In the genomic region with DNA sequence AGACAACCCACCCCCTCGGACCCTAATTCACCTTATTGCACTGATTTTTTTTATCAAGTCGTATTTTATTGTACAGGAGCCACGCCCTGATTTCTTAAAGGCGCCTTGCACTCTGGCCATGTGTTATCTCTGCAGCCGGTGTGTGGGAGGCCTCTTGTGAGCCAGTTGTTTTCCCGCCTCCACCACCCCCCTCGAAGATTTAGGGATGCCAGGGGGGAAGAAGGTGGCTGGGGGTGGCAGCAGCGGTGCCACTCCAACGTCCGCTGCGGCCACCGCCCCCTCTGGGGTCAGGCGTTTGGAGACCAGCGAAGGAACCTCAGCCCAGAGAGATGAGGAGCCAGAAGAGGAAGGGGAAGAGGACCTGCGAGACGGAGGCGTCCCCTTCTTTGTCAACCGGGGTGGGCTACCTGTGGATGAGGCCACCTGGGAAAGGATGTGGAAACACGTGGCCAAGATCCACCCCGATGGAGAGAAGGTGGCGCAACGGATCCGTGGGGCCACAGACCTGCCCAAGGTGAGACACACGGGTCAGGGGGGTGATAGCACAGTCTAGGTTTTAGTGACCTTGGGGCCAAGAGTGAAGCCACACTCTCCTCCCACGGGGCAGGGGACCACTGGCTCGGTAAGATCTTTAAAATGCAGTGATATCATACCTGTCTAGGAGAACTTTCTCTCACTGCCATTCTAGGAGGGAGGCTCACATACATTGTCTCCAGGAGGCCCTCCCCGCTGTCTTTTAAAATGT, we compare ENCODE assay signal across 8 cellular contexts. TPM values are rescaled to one million over a fixed set of nuclear protein-coding genes. Genes with fewer than 3 reads are reported as not detected.
DNase-seq lines count a peak whose midpoint lies in the region; ATAC-seq, FAIRE-seq and TF ChIP-seq lines count a peak whose summit lies in the region.

No MANE protein-coding gene starts in this region.

- 81% methylated on average over 24 of the region's 27 CpGs for WGBS in SK-N-SH (ENCODE audit: low lambda C conversion rate)
- WGBS in HepG2 (ENCODE audit: low lambda C conversion rate) = 52% methylated on average over 26 of the region's 27 CpGs

- H3K4me3 Mint-ChIP-seq in brain = peak overlapping the region; percentile 94 to 97 (median 96)

- TF ChIP-seq RAD21 in SK-N-SH (IDR thresholded peaks at IDR 0.05; ENCODE audit: low read length) (no peak), HepG2 (CRISPR knock-in tag; IDR thresholded peaks at IDR 0.05) (no peak)

- H4K20me1 ChIP-seq in SK-N-SH (ENCODE audit: insufficient read depth) (no peaks in the 10 kb centered on the region), HepG2 (ENCODE audit: insufficient read depth, low read length) (no peaks in the 10 kb centered on the region)

- no peak for FAIRE-seq in HepG2 (lab: Jason Lieb, UNC)

- BruUV-seq in HepG2 (replicated peaks; lab: Mats Ljungman, UMichigan) = no TSS peak

- peaks cover 9% of the 10 kb centered on the region for H3K36me3 Mint-ChIP-seq in brain

- ATAC-seq in SK-N-SH treated with all-trans-retinoic acid at 6 μM for 48 hours = no peak
- no peak for ATAC-seq in HepG2

- H3K9me3 ChIP-seq in SK-N-SH (no peaks in the 10 kb centered on the region), HepG2 (ENCODE audit: low read length) (no peaks in the 10 kb centered on the region)

- peak overlapping the region; percentile 93; the same call in 1 of the 2 replicates for H2AFZ ChIP-seq in SK-N-SH (ENCODE audit: low read depth)
- H2AFZ ChIP-seq in HepG2 (ENCODE audit: low read length) = no peak overlapping the region

- H3K4me3 ChIP-seq in SK-N-SH (ENCODE audit: low read depth in 2 of 2, low read length in 1 of 2) (peak overlapping the region; percentile 79 to 92), HepG2 (replicated peaks in 1 of 3; ENCODE audit: insufficient read depth in 1 of 3, low read depth in 2 of 3, low read length in 3 of 3) (no peak overlapping the region)

- POLR2A ChIA-PET in SK-N-SH (lab: Yijun Ruan, JAX) (no interaction called here), HepG2 (lab: Yijun Ruan, JAX) (no interaction called here)

- no peaks in the 10 kb centered on the region for H3K27me3 ChIP-seq in SK-N-SH (ENCODE audit: insufficient read depth)
- H3K27me3 ChIP-seq in HepG2 (ENCODE audit: control insufficient read depth in 1 of 2, insufficient read depth in 2 of 2, low read length in 2 of 2) = peaks cover 2 to 40% of the 10 kb centered on the region in 2 experiments; a peak in 4 of 5 replicates

- no peak for TF ChIP-seq EP300 in SK-N-SH (IDR thresholded peaks at IDR 0.05; ENCODE audit: borderline replicate concordance in 1 of 2, low read depth in 1 of 2, low read length in 1 of 2)
- TF ChIP-seq EP300 in HepG2 (IDR thresholded peaks at IDR 0.05; ENCODE audit: low read depth in 2 of 2, low read length in 2 of 2) = no peak
- TF ChIP-seq EP300 in HepG2 (CRISPR knock-in tag; IDR thresholded peaks at IDR 0.05; ENCODE audit: borderline replicate concordance) = no peak

- H3K36me3 ChIP-seq in SK-N-SH (replicated peaks in 1 of 2; ENCODE audit: control insufficient read depth in 1 of 2, insufficient read depth in 2 of 2, low read length in 1 of 2) (no peaks in the 10 kb centered on the region), HepG2 (replicated peaks in 1 of 2; ENCODE audit: control insufficient read depth in 1 of 2, insufficient read depth in 2 of 2, low read length in 2 of 2) (no peaks in the 10 kb centered on the region)

- peaks cover 3% of the 10 kb centered on the region for H3K27me3 Mint-ChIP-seq in brain

- TF ChIP-seq CTCF in SK-N-SH (IDR thresholded peaks at IDR 0.05) = no peak
- TF ChIP-seq CTCF in brain (conservative IDR thresholded peaks at IDR 0.05) = no peak
- TF ChIP-seq CTCF in HepG2 (CRISPR knock-in tag; IDR thresholded peaks at IDR 0.05) = no peak
- TF ChIP-seq CTCF in GM20000 (IDR thresholded peaks at IDR 0.05; ENCODE audit: extremely low read depth, missing control alignments) = no peak

- CTCF ChIA-PET in SK-N-SH (lab: Yijun Ruan, JAX) = interaction anchor here (2.0 to 3.6 kb wide), 2 partner anchors 22 to 53 kb away, joined by 9 to 18 read pairs; no protein-coding TSS in a partner anchor
- CTCF ChIA-PET in HepG2 (lab: Yijun Ruan, JAX; ENCODE audit: low intra/inter-chr PET ratio, low total read pairs) = no interaction called here

- DNase-seq in SK-N-SH = no peak
- DNase-seq in HepG2 (ENCODE audit: low spot score) = no peak
- no peak for DNase-seq in NCI-H510A (lab: John Stamatoyannopoulos, UW)
- DNase-seq in GM20000 (ENCODE audit: low spot score) = no peak
- no peak for DNase-seq in KG1 (lab: John Stamatoyannopoulos, UW)

- H3K4me1 Mint-ChIP-seq in brain = peaks cover 70% of the 10 kb centered on the region

- no peaks in the 10 kb centered on the region for H3K9me2 ChIP-seq in SK-N-SH

- no peak for TF ChIP-seq POLR2A in HepG2 (IDR thresholded peaks at IDR 0.05; ENCODE audit: insufficient read depth in 1 of 2, low read depth in 2 of 2, low read length in 2 of 2)

- H3K79me2 ChIP-seq in SK-N-SH (ENCODE audit: insufficient read depth) (no peaks in the 10 kb centered on the region), HepG2 (ENCODE audit: insufficient read depth, low read length) (no peaks in the 10 kb centered on the region)

- H3K9ac ChIP-seq in SK-N-SH = no peak overlapping the region
- no peak overlapping the region for H3K9ac ChIP-seq in HepG2 (ENCODE audit: insufficient read depth, low read depth, low read length)

- H3K27ac Mint-ChIP-seq in brain = peak overlapping the region; percentile 92 to 99 (median 98)

- intact Hi-C loops in HepG2 (cut with micrococcal nuclease; ENCODE audit: unreplicated experiment) = no loop called here

- H3K4me2 ChIP-seq in SK-N-SH = peak overlapping the region; percentile 98
- no peak overlapping the region for H3K4me2 ChIP-seq in HepG2 (ENCODE audit: low read depth, low read length)

- H3K4me1 ChIP-seq in SK-N-SH (ENCODE audit: control insufficient read depth in 1 of 2, insufficient read depth in 2 of 2, low read depth in 1 of 2, low read length in 1 of 2) = peaks cover 0 to 31% of the 10 kb centered on the region in 2 experiments; a peak in 1 of 4 replicates
- H3K4me1 ChIP-seq in HepG2 (ENCODE audit: insufficient read depth, low read length) = 0 out of 2 replicates have a peak, but pooled peaks cover 7% of the 10 kb centered on the region

- peaks cover 2% of the 10 kb centered on the region for H3F3A ChIP-seq in SK-N-SH (replicated peaks; ENCODE audit: insufficient read depth)

- H3K9me3 Mint-ChIP-seq in brain = peaks cover 0 to 6% (median 0%) of the 10 kb centered on the region in 5 experiments

- in situ Hi-C loops in HepG2 (cut with HindIII; ENCODE audit: extremely low pct_ligation_motif_present, low pct_unique_long_range_greater_than_20kb) = no loop called here

- H3K27ac ChIP-seq in SK-N-SH (ENCODE audit: low read depth in 2 of 2, low read length in 1 of 2) (no peak overlapping the region; a peak in 1 of 4 replicates), HepG2 (ENCODE audit: extremely low read length, insufficient read depth, low read length) (no peak overlapping the region), temporal lobe (ENCODE audit: low read depth, low read length) (peak overlapping the region; percentile 74)

RNA-seq across cellular contexts. Expression of a gene that starts 1.5 kb away (rescaled TPM):
- polyA plus RNA-seq in SK-N-SH (2012; rRNA removed) = 4.8 and 4.9 TPM in 2 replicates
- 2.1 and 2.8 TPM in 2 replicates for polyA plus RNA-seq in SK-N-SH (2012; cell fraction: cytosol; rRNA removed)
- polyA plus RNA-seq in SK-N-SH (2012; cell fraction: nucleus; rRNA removed) = 18.6 and 33.7 TPM in 2 replicates
- 42.7 TPM for polyA plus RNA-seq in brain (ENCODE audit: insufficient read depth, low read depth, low replicate concordance)
- 0.18 and 0.24 TPM in 2 replicates for total RNA-seq in HepG2 (2016; rRNA removed; fragmentation: Illumina TruSeq; extraction: Trizol)
- total RNA-seq in HepG2 (2016; cell fraction: cytosol; rRNA removed; fragmentation: Illumina TruSeq; extraction: Trizol; ENCODE audit: low read depth) = not detected in 2 replicates
- total RNA-seq in HepG2 (2016; cell fraction: insoluble cytoplasmic fraction; rRNA removed; fragmentation: Illumina TruSeq; extraction: Trizol) = 0.12 and 0.17 TPM in 2 replicates
- 0.10 and 0.15 TPM in 2 replicates for total RNA-seq in HepG2 (2016; cell fraction: membrane; rRNA removed; fragmentation: Illumina TruSeq; extraction: Trizol)
- 0.34 and 0.43 TPM in 2 replicates for total RNA-seq in HepG2 (2016; cell fraction: nucleus; rRNA removed; fragmentation: Illumina TruSeq; extraction: Trizol)
- polyA plus RNA-seq in HepG2 (2011; rRNA removed) = 0.11 and 0.42 TPM in 2 replicates
- 0.15 and 0.32 TPM in 2 replicates for polyA plus RNA-seq in HepG2 (2011; cell fraction: cytosol; rRNA removed)
- 0.71 and 0.77 TPM in 2 replicates for polyA plus RNA-seq in HepG2 (2011; cell fraction: nucleus; rRNA removed)
- polyA plus RNA-seq in HepG2 (2012) = 0.28 and 0.65 TPM in 2 replicates
- polyA plus RNA-seq in HepG2 (2016; cell fraction: cytosol; fragmentation: Illumina TruSeq; extraction: Trizol; ENCODE audit: low read depth) = 0.10 TPM in 1 of 2 replicates, not detected in the other
- 0.24 and 0.26 TPM in 2 replicates for polyA plus RNA-seq in HepG2 (2016; cell fraction: insoluble cytoplasmic fraction; fragmentation: Illumina TruSeq; extraction: Trizol; ENCODE audit: low read depth)
- polyA plus RNA-seq in HepG2 (2016; cell fraction: membrane; fragmentation: Illumina TruSeq; extraction: Trizol; ENCODE audit: low read depth) = 0.21 TPM in 1 of 2 replicates, not detected in the other
- polyA plus RNA-seq in HepG2 (2016; cell fraction: nucleus; fragmentation: Illumina TruSeq; extraction: Trizol; ENCODE audit: insufficient read depth, low read depth) = 0.43 and 0.83 TPM in 2 replicates
- polyA minus RNA-seq in HepG2 (2011; rRNA and poly(A)+ RNA removed; ENCODE audit: low replicate concordance) = 0.28 TPM in 1 of 2 replicates, not detected in the other
- polyA minus RNA-seq in HepG2 (2011; cell fraction: cytosol; rRNA and poly(A)+ RNA removed) = 0.18 and 0.69 TPM in 2 replicates
- polyA minus RNA-seq in HepG2 (2011; cell fraction: nucleus; rRNA and poly(A)+ RNA removed) = 0.50 and 0.64 TPM in 2 replicates
- 79.9 TPM for total RNA-seq in temporal lobe

RNA-seq across cellular contexts. Expression of a gene that starts 49.9 kb away (rescaled TPM):
- 14.1 and 20.7 TPM in 2 replicates for polyA plus RNA-seq in SK-N-SH (2012; rRNA removed)
- 7.5 and 9.8 TPM in 2 replicates for polyA plus RNA-seq in SK-N-SH (2012; cell fraction: cytosol; rRNA removed)
- 48.0 and 56.1 TPM in 2 replicates for polyA plus RNA-seq in SK-N-SH (2012; cell fraction: nucleus; rRNA removed)
- 19.3 TPM for polyA plus RNA-seq in brain (ENCODE audit: insufficient read depth, low read depth, low replicate concordance)
- 9.0 and 14.3 TPM in 2 replicates for total RNA-seq in HepG2 (2016; rRNA removed; fragmentation: Illumina TruSeq; extraction: Trizol)
- 2.0 and 2.3 TPM in 2 replicates for total RNA-seq in HepG2 (2016; cell fraction: cytosol; rRNA removed; fragmentation: Illumina TruSeq; extraction: Trizol; ENCODE audit: low read depth)
- total RNA-seq in HepG2 (2016; cell fraction: insoluble cytoplasmic fraction; rRNA removed; fragmentation: Illumina TruSeq; extraction: Trizol) = 7.0 and 14.3 TPM in 2 replicates
- 4.2 and 4.3 TPM in 2 replicates for total RNA-seq in HepG2 (2016; cell fraction: membrane; rRNA removed; fragmentation: Illumina TruSeq; extraction: Trizol)
- 17.7 and 19.8 TPM in 2 replicates for total RNA-seq in HepG2 (2016; cell fraction: nucleus; rRNA removed; fragmentation: Illumina TruSeq; extraction: Trizol)
- 20.1 and 22.0 TPM in 2 replicates for polyA plus RNA-seq in HepG2 (2011; rRNA removed)
- polyA plus RNA-seq in HepG2 (2011; cell fraction: cytosol; rRNA removed) = 14.1 and 15.1 TPM in 2 replicates
- polyA plus RNA-seq in HepG2 (2011; cell fraction: nucleus; rRNA removed) = 24.3 and 28.3 TPM in 2 replicates
- 9.5 and 10.1 TPM in 2 replicates for polyA plus RNA-seq in HepG2 (2012)
- 1.2 and 1.4 TPM in 2 replicates for polyA plus RNA-seq in HepG2 (2016; cell fraction: cytosol; fragmentation: Illumina TruSeq; extraction: Trizol; ENCODE audit: low read depth)
- polyA plus RNA-seq in HepG2 (2016; cell fraction: insoluble cytoplasmic fraction; fragmentation: Illumina TruSeq; extraction: Trizol; ENCODE audit: low read depth) = 5.4 and 6.6 TPM in 2 replicates
- 1.6 and 1.7 TPM in 2 replicates for polyA plus RNA-seq in HepG2 (2016; cell fraction: membrane; fragmentation: Illumina TruSeq; extraction: Trizol; ENCODE audit: low read depth)
- polyA plus RNA-seq in HepG2 (2016; cell fraction: nucleus; fragmentation: Illumina TruSeq; extraction: Trizol; ENCODE audit: insufficient read depth, low read depth) = 20.3 and 21.5 TPM in 2 replicates
- polyA minus RNA-seq in HepG2 (2011; rRNA and poly(A)+ RNA removed; ENCODE audit: low replicate concordance) = 49.6 and 66.8 TPM in 2 replicates
- polyA minus RNA-seq in HepG2 (2011; cell fraction: cytosol; rRNA and poly(A)+ RNA removed) = 12.2 and 12.8 TPM in 2 replicates
- 26.4 and 31.6 TPM in 2 replicates for polyA minus RNA-seq in HepG2 (2011; cell fraction: nucleus; rRNA and poly(A)+ RNA removed)
- 8.6 TPM for total RNA-seq in temporal lobe

Comparison
In these comparisons a context has a peak if more than half of its experiments do, and no peak if none do; other contexts are left out.
1. H3K4me3 ChIP-seq: peak in SK-N-SH (2 of 2); none in HepG2 (0 of 3).